8 cellular contexts compared by ENCODE assay signal in genomic region chr16:1019234-1019933, GRCh38. TPM values are rescaled to one million over a fixed set of nuclear protein-coding genes. Genes with fewer than 3 reads are reported as not detected.
A peak's percentile ranks its signal among the peaks of the same experiment; 100 is the strongest.
DNase-seq lines count a peak whose midpoint lies in the region; TF ChIP-seq lines count a peak whose summit lies in the region.

No MANE protein-coding gene starts in this region.

- no peaks in the 10 kb centered on the region for H4K20me1 ChIP-seq in hepatocyte (ENCODE audit: insufficient read depth, poor library complexity, severe bottlenecking)

- DNase-seq in HAP-1 (ENCODE audit: low spot score in 2 of 2) (peak; percentile 28 to 73), astrocyte of the hippocampus (ENCODE audit: low read depth, low spot score) (peak; percentile 95), hepatocyte (ENCODE audit: low spot score) (no peak), stomach (no peak), cortex of kidney (lab: John Stamatoyannopoulos, UW) (no peak), germinal center (ENCODE audit: low spot score) (no peak), NCI-H446 treated with DMSO at 0.1 percent for 48 hours (lab: John Stamatoyannopoulos, UW) (no peak)
- DNase-seq in activated naive CD4-positive, alpha-beta T cell treated with anti-CD3 and anti-CD28 coated beads for 36 hours, result no peak

- no peaks in the 10 kb centered on the region for H3K4me1 Mint-ChIP-seq in activated naive CD4-positive, alpha-beta T cell treated with anti-CD3 and anti-CD28 coated beads for 36 hours (ENCODE audit: low read depth)

- H2AFZ ChIP-seq in hepatocyte, result no peak overlapping the region

- H3K4me2 ChIP-seq in hepatocyte, result peak overlapping the region; percentile 27

- H3K27me3 ChIP-seq in HAP-1 (ENCODE audit: low read depth), result peaks cover 22% of the 10 kb centered on the region
- H3K27me3 ChIP-seq in hepatocyte, result no peaks in the 10 kb centered on the region
- H3K27me3 ChIP-seq in stomach, result peaks cover 4 to 63% (median 44%) of the 10 kb centered on the region in 3 donors

- no peak overlapping the region for H3K4me3 Mint-ChIP-seq in activated naive CD4-positive, alpha-beta T cell treated with anti-CD3 and anti-CD28 coated beads for 36 hours

- CTCF ChIA-PET in activated naive CD4-positive, alpha-beta T cell treated with anti-CD3 and anti-CD28 coated beads for 36 hours (lab: Charles Lee), result no interaction called here

- no peaks in the 10 kb centered on the region for H3K9me3 Mint-ChIP-seq in activated naive CD4-positive, alpha-beta T cell treated with anti-CD3 and anti-CD28 coated beads for 36 hours

- no peak overlapping the region for H3K4me3 ChIP-seq in HAP-1
- no peak overlapping the region for H3K4me3 ChIP-seq in hepatocyte
- peak overlapping the region; percentile 4 to 13 (median 6) for H3K4me3 ChIP-seq in stomach

- TF ChIP-seq CTCF in hepatocyte (IDR thresholded peaks at IDR 0.05; ENCODE audit: poor library complexity), result no peak
- no peak for TF ChIP-seq CTCF in stomach (IDR thresholded peaks at IDR 0.05)

- H3K27ac Mint-ChIP-seq in activated naive CD4-positive, alpha-beta T cell treated with anti-CD3 and anti-CD28 coated beads for 36 hours, result no peak overlapping the region

- in situ Hi-C loops in HAP-1 (cut with MboI; ENCODE audit: low sequenced_read_pairs), result no loop called here

- H3K9me2 ChIP-seq in hepatocyte (replicated peaks; ENCODE audit: insufficient read depth), result no peaks in the 10 kb centered on the region

- TF ChIP-seq POLR2A in stomach (IDR thresholded peaks at IDR 0.05), result no peak

- H3K27ac ChIP-seq in hepatocyte (no peak overlapping the region), stomach (peak overlapping the region in 3 of 5 donors; percentile 1 to 51 (median 49))

- H3K36me3 ChIP-seq in HAP-1 (replicated peaks), result no peaks in the 10 kb centered on the region
- no peaks in the 10 kb centered on the region for H3K36me3 ChIP-seq in hepatocyte (replicated peaks; ENCODE audit: insufficient read depth, low read depth)
- H3K36me3 ChIP-seq in stomach, result no peaks in the 10 kb centered on the region

- TF ChIP-seq EP300 in stomach (IDR thresholded peaks at IDR 0.05), result no peak

- H3K9me3 ChIP-seq in HAP-1, result no peaks in the 10 kb centered on the region
- no peaks in the 10 kb centered on the region for H3K9me3 ChIP-seq in hepatocyte (ENCODE audit: low read depth)
- no peaks in the 10 kb centered on the region for H3K9me3 ChIP-seq in stomach

- no peaks in the 10 kb centered on the region for H3K36me3 Mint-ChIP-seq in activated naive CD4-positive, alpha-beta T cell treated with anti-CD3 and anti-CD28 coated beads for 36 hours (ENCODE audit: low read depth)

- no peaks in the 10 kb centered on the region for H3K27me3 Mint-ChIP-seq in activated naive CD4-positive, alpha-beta T cell treated with anti-CD3 and anti-CD28 coated beads for 36 hours (ENCODE audit: low read depth)

- H3K4me1 ChIP-seq in HAP-1 (peaks cover 4% of the 10 kb centered on the region), hepatocyte (ENCODE audit: insufficient read depth) (peaks cover 5% of the 10 kb centered on the region), stomach (peaks cover 0 to 12% (median 4%) of the 10 kb centered on the region in 4 donors)

- intact Hi-C loops in stomach (cut with DNase I; ENCODE audit: low total_unique reads), result no loop called here
- intact Hi-C loops in activated naive CD4-positive, alpha-beta T cell treated with anti-CD3 and anti-CD28 coated beads for 36 hours (cut with micrococcal nuclease), result no loop called here

- 75% methylated on average over 53 of the region's 58 CpGs for WGBS in hepatocyte (ENCODE audit: low lambda C conversion rate, missing lambda C conversion rate)
- WGBS in stomach, 5 donors, result 44 to 59% (median 44%) methylated on average over 45 to 58 of the region's 58 CpGs

- H3K79me2 ChIP-seq in hepatocyte, result no peaks in the 10 kb centered on the region

RNA-seq across cellular contexts. Expression of gene SOX8, which starts 37.8 kb away (rescaled TPM):
- total RNA-seq in hepatocyte, result 2.7 and 3.8 TPM in 2 replicates
- polyA plus RNA-seq in hepatocyte, result 3.8 and 4.7 TPM in 2 replicates
- 10 to 100 TPM in 1 of 5 donors, 1 to 10 TPM in 1, under 1 TPM in 1, not detected in 2; 0.45 to 15.1 (median 3.3) TPM for total RNA-seq in stomach
- 1 to 10 TPM in 1 of 3 donors, under 1 TPM in 1, not detected in 1; 0.50 to 1.1 TPM for polyA plus RNA-seq in stomach
- total RNA-seq in activated naive CD4-positive, alpha-beta T cell treated with anti-CD3 and anti-CD28 coated beads for 36 hours, result 1 to 10 TPM in 1 of 2 experiments, under 1 TPM in 1; 0.74 to 1.0 TPM

RNA-seq across cellular contexts. Expression of gene LMF1, which starts 48.6 kb away (rescaled TPM):
- 25.8 and 27.2 TPM in 2 replicates for total RNA-seq in hepatocyte
- polyA plus RNA-seq in hepatocyte, result 29.3 and 34.3 TPM in 2 replicates
- total RNA-seq in stomach, result 100 to 1,000 TPM in 1 of 5 donors, 10 to 100 TPM in 3, 1 to 10 TPM in 1; 7.6 to 121 (median 13.0) TPM
- polyA plus RNA-seq in stomach, result 10 to 100 TPM; 15.3 to 25.5 (median 16.3) TPM
- total RNA-seq in activated naive CD4-positive, alpha-beta T cell treated with anti-CD3 and anti-CD28 coated beads for 36 hours, result 10 to 100 TPM; 11.5 to 12.3 TPM

RNA-seq across cellular contexts. Expression of gene SSTR5, which starts 53.2 kb away (rescaled TPM):
- total RNA-seq in hepatocyte (0.77 TPM in 1 of 2 replicates, not detected in the other), stomach (not detected)
- polyA plus RNA-seq in hepatocyte (1.3 TPM in 1 of 2 replicates, not detected in the other), stomach (under 1 TPM in 1 of 3 donors, not detected in 2; 0.13 TPM)
- total RNA-seq in activated naive CD4-positive, alpha-beta T cell treated with anti-CD3 and anti-CD28 coated beads for 36 hours, result not detected

Comparison
In these comparisons a context has a peak if more than half of its experiments do, and no peak if none do; other contexts are left out.
1. DNase-seq: peak in HAP-1 (2 of 2) and astrocyte of the hippocampus (single experiment); none in hepatocyte (single experiment), stomach (single experiment), activated naive CD4-positive, alpha-beta T cell treated with anti-CD3 and anti-CD28 coated beads for 36 hours (single experiment), cortex of kidney (single experiment), germinal center (single experiment) and NCI-H446 treated with DMSO at 0.1 percent for 48 hours (single experiment).
2. H3K4me3 ChIP-seq: peak in stomach (4 of 4); none in HAP-1 (single experiment) and hepatocyte (single experiment).